ENCODE assay signal across 8 cellular contexts in genomic region chr12:110502449-110502738, GRCh38. TPM values are rescaled to one million over a fixed set of nuclear protein-coding genes. Genes with fewer than 3 reads are reported as not detected.
DNase-seq lines count a peak whose midpoint lies in the region; ATAC-seq and TF ChIP-seq lines count a peak whose summit lies in the region.

No MANE protein-coding gene starts in this region.

- peaks cover 13% of the 10 kb centered on the region for H3K9me3 Mint-ChIP-seq in neural crest cell

- H3K9ac ChIP-seq in HUES64 (ENCODE audit: low read depth, low read length), result peak overlapping the region; percentile 34; the same call in 1 of the 2 replicates

- H3K27me3 Mint-ChIP-seq in neural crest cell (ENCODE audit: low read depth), result no peaks in the 10 kb centered on the region

- peak; percentile 9 for ATAC-seq in GM18502 (IDR thresholded peaks at IDR 0.05; ENCODE audit: poor library complexity, unreplicated experiment)
- ATAC-seq in GM18858 (IDR thresholded peaks at IDR 0.05; ENCODE audit: unreplicated experiment), result no peak

- H3K9me3 ChIP-seq in HUES64 (ENCODE audit: insufficient read depth, low read depth, low read length), result peaks cover 7% of the 10 kb centered on the region; the same call in 1 of the 2 replicates

- no peak for TF ChIP-seq CTCF in neural crest cell (conservative IDR thresholded peaks at IDR 0.05)

- H3K27ac Mint-ChIP-seq in neural crest cell (ENCODE audit: unreplicated experiment), result peak overlapping the region; percentile 97

- 81% methylated on average over 7 of the region's 7 CpGs for WGBS in HUES64

- H3K27me3 ChIP-seq in HUES64 (ENCODE audit: insufficient read depth, low read length), result peaks cover 18% of the 10 kb centered on the region

- no peaks in the 10 kb centered on the region for H3K4me1 ChIP-seq in HUES64 (ENCODE audit: insufficient read depth, low read length)

- H3K4me3 Mint-ChIP-seq in neural crest cell, result peak overlapping the region; percentile 99

- H3K27ac ChIP-seq in HUES64 (ENCODE audit: low read depth, low read length), result no peak overlapping the region

- peak overlapping the region; percentile 94 for H3K4me3 ChIP-seq in HUES64 (ENCODE audit: low read length)

- peaks cover 31% of the 10 kb centered on the region for H3K4me1 Mint-ChIP-seq in neural crest cell

- peaks cover 13% of the 10 kb centered on the region for H3K36me3 ChIP-seq in HUES64 (ENCODE audit: insufficient read depth, low read length)

- DNase-seq in cerebellum (ENCODE audit: low spot score) (peak; percentile 15), neural crest cell (ENCODE audit: low read depth, low spot score) (no peak), A172 (ENCODE audit: low spot score) (no peak), anterior cingulate cortex (lab: John Stamatoyannopoulos, UW) (no peak), NCI-H146 treated with DMSO at 0.1 percent for 48 hours (lab: John Stamatoyannopoulos, UW; ENCODE audit: unreplicated experiment) (no peak)

- peaks cover 7% of the 10 kb centered on the region for H3K36me3 Mint-ChIP-seq in neural crest cell (ENCODE audit: low read depth)

RNA-seq across cellular contexts. Expression of gene RAD9B, which starts 0.3 kb away (rescaled TPM):
- polyA plus RNA-seq in HUES64 (2013, experiment 1 of 2), result 0.30 TPM
- 0.25 TPM for polyA plus RNA-seq in HUES64 (2013, experiment 2 of 2)
- total RNA-seq in cerebellum (0.91 TPM), neural crest cell (0.23 and 0.50 TPM in 2 replicates)
- 0.89 and 2.1 TPM in 2 replicates for total RNA-seq in A172 (2014; rRNA removed; shearing (Covaris generic))

RNA-seq across cellular contexts. Expression of gene VPS29, which starts 0.5 kb away (rescaled TPM):
- 66.0 TPM for polyA plus RNA-seq in HUES64 (2013, experiment 1 of 2)
- 65.4 TPM for polyA plus RNA-seq in HUES64 (2013, experiment 2 of 2)
- total RNA-seq in cerebellum, result 93.6 TPM
- total RNA-seq in neural crest cell, result 89.0 and 99.3 TPM in 2 replicates
- total RNA-seq in A172 (2014; rRNA removed; shearing (Covaris generic)), result 124 and 205 TPM in 2 replicates

RNA-seq across cellular contexts. Expression of gene FAM216A, which starts 33.7 kb away (rescaled TPM):
- polyA plus RNA-seq in HUES64 (2013, experiment 1 of 2), result 19.1 TPM
- polyA plus RNA-seq in HUES64 (2013, experiment 2 of 2), result 22.4 TPM
- total RNA-seq in cerebellum, result 19.8 TPM
- 20.8 and 20.9 TPM in 2 replicates for total RNA-seq in neural crest cell
- 13.5 and 19.4 TPM in 2 replicates for total RNA-seq in A172 (2014; rRNA removed; shearing (Covaris generic))

RNA-seq across cellular contexts. Expression of gene GPN3, which starts 34.3 kb away (rescaled TPM):
- polyA plus RNA-seq in HUES64 (2013, experiment 1 of 2), result 40.2 TPM
- polyA plus RNA-seq in HUES64 (2013, experiment 2 of 2), result 41.1 TPM
- total RNA-seq in cerebellum (9.8 TPM), neural crest cell (27.3 and 28.1 TPM in 2 replicates)
- 47.8 and 58.1 TPM in 2 replicates for total RNA-seq in A172 (2014; rRNA removed; shearing (Covaris generic))

RNA-seq across cellular contexts. Expression of gene ARPC3, which starts 52.3 kb away (rescaled TPM):
- polyA plus RNA-seq in HUES64 (2013, experiment 1 of 2), result 250 TPM
- polyA plus RNA-seq in HUES64 (2013, experiment 2 of 2), result 255 TPM
- total RNA-seq in cerebellum (61.0 TPM), neural crest cell (131 and 146 TPM in 2 replicates)
- total RNA-seq in A172 (2014; rRNA removed; shearing (Covaris generic)), result 411 and 467 TPM in 2 replicates
